1 cellular context compared by ENCODE assay signal in the genomic region with DNA sequence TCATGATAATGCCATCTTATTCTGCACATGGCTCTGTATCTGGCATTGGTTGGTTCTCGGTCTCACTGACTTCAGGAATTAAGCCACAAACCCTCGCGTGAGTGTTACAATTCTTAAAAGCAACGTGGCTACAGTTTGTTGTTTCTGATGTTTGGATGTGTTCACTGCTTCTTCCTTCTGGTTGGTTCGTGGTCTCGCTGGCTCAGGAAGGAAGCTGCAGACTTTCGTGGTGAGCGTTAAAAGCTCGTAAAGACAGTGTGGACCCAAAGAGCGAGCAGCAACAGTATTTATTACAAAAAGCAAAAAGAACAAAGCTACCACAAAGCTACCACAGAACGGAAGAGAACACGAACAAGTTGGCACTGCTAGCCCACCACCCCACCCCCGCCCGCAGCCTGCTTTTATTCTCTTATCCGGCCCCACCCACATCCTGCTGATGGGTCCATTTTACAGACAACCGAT.
TF ChIP-seq lines count a peak whose summit lies in the region.

No MANE protein-coding gene starts in this region.

TF ChIP-seq in K562, 482 proteins besides CTCF, POLR2A, EP300 and RAD21:
- TF ChIP-seq ZNF75A (CRISPR knock-in tag; IDR thresholded peaks at IDR 0.05) (no peak), PTBP1 (IDR thresholded peaks at IDR 0.05; ENCODE audit: low read depth, low read length) (no peak), ZNF444 (CRISPR knock-in tag; IDR thresholded peaks at IDR 0.05) (no peak), CBX3 (IDR thresholded peaks at IDR 0.05; ENCODE audit: borderline replicate concordance in 1 of 2, low read length in 2 of 2) (no peak), MEF2D (tag; conservative IDR thresholded peaks at IDR 0.05; ENCODE audit: low read depth) (no peak), MECOM (CRISPR knock-in tag; IDR thresholded peaks at IDR 0.05) (no peak), POLR2B (IDR thresholded peaks at IDR 0.05; ENCODE audit: low read depth, partially characterized antibody) (no peak), HES1 (IDR thresholded peaks at IDR 0.05; ENCODE audit: low read depth) (no peak), ZSCAN32 (CRISPR knock-in tag; IDR thresholded peaks at IDR 0.05) (no peak), SRSF7 (optimal IDR thresholded peaks at IDR 0.05; ENCODE audit: low read depth, low read length) (no peak), CEBPG (CRISPR knock-in tag; IDR thresholded peaks at IDR 0.05) (no peak), CEBPG (tag; conservative IDR thresholded peaks at IDR 0.05 in 1 of 2, IDR thresholded peaks at IDR 0.05 in 1 of 2) (no peak), SOX6 (IDR thresholded peaks at IDR 0.05) (no peak), SREBF2 (CRISPR knock-in tag; IDR thresholded peaks at IDR 0.05) (no peak)
- TF ChIP-seq, protein P1, sequence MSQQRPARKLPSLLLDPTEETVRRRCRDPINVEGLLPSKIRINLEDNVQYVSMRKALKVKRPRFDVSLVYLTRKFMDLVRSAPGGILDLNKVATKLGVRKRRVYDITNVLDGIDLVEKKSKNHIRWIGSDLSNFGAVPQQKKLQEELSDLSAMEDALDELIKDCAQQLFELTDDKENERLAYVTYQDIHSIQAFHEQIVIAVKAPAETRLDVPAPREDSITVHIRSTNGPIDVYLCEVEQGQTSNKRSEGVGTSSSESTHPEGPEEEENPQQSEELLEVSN (IDR thresholded peaks at IDR 0.05; ENCODE audit: borderline replicate concordance in 1 of 2, extremely low read depth in 1 of 2, insufficient read depth in 1 of 2, insufficient read length in 1 of 2, low read depth in 1 of 2, low read length in 1 of 2, poor library complexity in 1 of 2, severe bottlenecking in 1 of 2), result no peak
- TF ChIP-seq, protein P2, sequence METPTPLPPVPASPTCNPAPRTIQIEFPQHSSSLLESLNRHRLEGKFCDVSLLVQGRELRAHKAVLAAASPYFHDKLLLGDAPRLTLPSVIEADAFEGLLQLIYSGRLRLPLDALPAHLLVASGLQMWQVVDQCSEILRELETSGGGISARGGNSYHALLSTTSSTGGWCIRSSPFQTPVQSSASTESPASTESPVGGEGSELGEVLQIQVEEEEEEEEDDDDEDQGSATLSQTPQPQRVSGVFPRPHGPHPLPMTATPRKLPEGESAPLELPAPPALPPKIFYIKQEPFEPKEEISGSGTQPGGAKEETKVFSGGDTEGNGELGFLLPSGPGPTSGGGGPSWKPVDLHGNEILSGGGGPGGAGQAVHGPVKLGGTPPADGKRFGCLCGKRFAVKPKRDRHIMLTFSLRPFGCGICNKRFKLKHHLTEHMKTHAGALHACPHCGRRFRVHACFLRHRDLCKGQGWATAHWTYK (CRISPR knock-in tag; IDR thresholded peaks at IDR 0.05), result no peak
- TF ChIP-seq, protein P3, sequence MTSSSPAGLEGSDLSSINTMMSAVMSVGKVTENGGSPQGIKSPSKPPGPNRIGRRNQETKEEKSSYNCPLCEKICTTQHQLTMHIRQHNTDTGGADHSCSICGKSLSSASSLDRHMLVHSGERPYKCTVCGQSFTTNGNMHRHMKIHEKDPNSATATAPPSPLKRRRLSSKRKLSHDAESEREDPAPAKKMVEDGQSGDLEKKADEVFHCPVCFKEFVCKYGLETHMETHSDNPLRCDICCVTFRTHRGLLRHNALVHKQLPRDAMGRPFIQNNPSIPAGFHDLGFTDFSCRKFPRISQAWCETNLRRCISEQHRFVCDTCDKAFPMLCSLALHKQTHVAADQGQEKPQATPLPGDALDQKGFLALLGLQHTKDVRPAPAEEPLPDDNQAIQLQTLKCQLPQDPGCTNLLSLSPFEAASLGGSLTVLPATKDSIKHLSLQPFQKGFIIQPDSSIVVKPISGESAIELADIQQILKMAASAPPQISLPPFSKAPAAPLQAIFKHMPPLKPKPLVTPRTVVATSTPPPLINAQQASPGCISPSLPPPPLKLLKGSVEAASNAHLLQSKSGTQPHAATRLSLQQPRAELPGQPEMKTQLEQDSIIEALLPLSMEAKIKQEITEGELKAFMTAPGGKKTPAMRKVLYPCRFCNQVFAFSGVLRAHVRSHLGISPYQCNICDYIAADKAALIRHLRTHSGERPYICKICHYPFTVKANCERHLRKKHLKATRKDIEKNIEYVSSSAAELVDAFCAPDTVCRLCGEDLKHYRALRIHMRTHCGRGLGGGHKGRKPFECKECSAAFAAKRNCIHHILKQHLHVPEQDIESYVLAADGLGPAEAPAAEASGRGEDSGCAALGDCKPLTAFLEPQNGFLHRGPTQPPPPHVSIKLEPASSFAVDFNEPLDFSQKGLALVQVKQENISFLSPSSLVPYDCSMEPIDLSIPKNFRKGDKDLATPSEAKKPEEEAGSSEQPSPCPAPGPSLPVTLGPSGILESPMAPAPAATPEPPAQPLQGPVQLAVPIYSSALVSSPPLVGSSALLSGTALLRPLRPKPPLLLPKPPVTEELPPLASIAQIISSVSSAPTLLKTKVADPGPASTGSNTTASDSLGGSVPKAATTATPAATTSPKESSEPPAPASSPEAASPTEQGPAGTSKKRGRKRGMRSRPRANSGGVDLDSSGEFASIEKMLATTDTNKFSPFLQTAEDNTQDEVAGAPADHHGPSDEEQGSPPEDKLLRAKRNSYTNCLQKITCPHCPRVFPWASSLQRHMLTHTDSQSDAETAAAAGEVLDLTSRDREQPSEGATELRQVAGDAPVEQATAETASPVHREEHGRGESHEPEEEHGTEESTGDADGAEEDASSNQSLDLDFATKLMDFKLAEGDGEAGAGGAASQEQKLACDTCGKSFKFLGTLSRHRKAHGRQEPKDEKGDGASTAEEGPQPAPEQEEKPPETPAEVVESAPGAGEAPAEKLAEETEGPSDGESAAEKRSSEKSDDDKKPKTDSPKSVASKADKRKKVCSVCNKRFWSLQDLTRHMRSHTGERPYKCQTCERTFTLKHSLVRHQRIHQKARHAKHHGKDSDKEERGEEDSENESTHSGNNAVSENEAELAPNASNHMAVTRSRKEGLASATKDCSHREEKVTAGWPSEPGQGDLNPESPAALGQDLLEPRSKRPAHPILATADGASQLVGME (CRISPR knock-in tag; IDR thresholded peaks at IDR 0.05), result no peak
